ENCODE assay signal across 27 cellular contexts in genomic region chr12:68884251-68884650, GRCh38. TPM values are rescaled to one million over a fixed set of nuclear protein-coding genes. Genes with fewer than 3 reads are reported as not detected.
DNase-seq lines count a peak whose midpoint lies in the region; ATAC-seq, FAIRE-seq and TF ChIP-seq lines count a peak whose summit lies in the region.
"Had no signal": no experiment of that assay in that cellular context is flagged by ENCODE, and none has a peak within 500 bp of the region (broad histone marks: within the 10 kb centered on the region; RNA-seq: fewer than 3 reads in every experiment).

No MANE protein-coding gene starts in this region.

- H3K27ac ChIP-seq in HepG2 (ENCODE audit: extremely low read length, insufficient read depth, low read length) (no peak overlapping the region), right lobe of liver (no peak overlapping the region), VCaP (peak overlapping the region; percentile 66), mesenchymal stem cell (ENCODE audit: low read length, poor library complexity, severe bottlenecking) (no peak overlapping the region)

- peak; percentile 39; the same call in 1 of the 3 replicates for ATAC-seq in HepG2
- no peak for ATAC-seq in right lobe of liver
- ATAC-seq in effector memory CD8-positive, alpha-beta T cell (replicated peaks), result no peak
- ATAC-seq: GM12878, K562, SK-N-SH treated with all-trans-retinoic acid at 6 μM for 48 hours had no signal

- TF ChIP-seq EP300 in HepG2 (IDR thresholded peaks at IDR 0.05; ENCODE audit: low read depth in 2 of 2, low read length in 2 of 2) (no peak), HepG2 (CRISPR knock-in tag; IDR thresholded peaks at IDR 0.05; ENCODE audit: borderline replicate concordance) (no peak)

- no peak overlapping the region for H2BK5ac ChIP-seq in mesenchymal stem cell (ENCODE audit: low read depth, low read length, poor library complexity, severe bottlenecking)

- H3K14ac ChIP-seq in mesenchymal stem cell (ENCODE audit: low read length in 2 of 2), result no peak overlapping the region

- H3K4me3 Mint-ChIP-seq in effector memory CD8-positive, alpha-beta T cell, result no peak overlapping the region
- H3K4me3 Mint-ChIP-seq: CD4-positive, alpha-beta T cell had no signal

- no peak overlapping the region for H2BK15ac ChIP-seq in mesenchymal stem cell (ENCODE audit: low read depth, poor library complexity, severe bottlenecking)

- WGBS in HepG2 (ENCODE audit: low lambda C conversion rate), result 64% methylated on average over 5 of the region's 5 CpGs
- 71% methylated on average over 3 of the region's 5 CpGs for WGBS in right lobe of liver (ENCODE audit: insufficient coverage, low coverage, low lambda C conversion rate, missing lambda C conversion rate)
- 96% methylated on average over 5 of the region's 5 CpGs for WGBS in mesenchymal stem cell

- H3K79me2 ChIP-seq in HepG2 (ENCODE audit: insufficient read depth, low read length), result no peaks in the 10 kb centered on the region

- peak overlapping the region; percentile 19 for H2BK120ac ChIP-seq in mesenchymal stem cell (ENCODE audit: low read depth, low read length)

- H3K9me3 ChIP-seq in HepG2 (ENCODE audit: low read length) (no peaks in the 10 kb centered on the region), right lobe of liver (no peaks in the 10 kb centered on the region), mesenchymal stem cell (ENCODE audit: control insufficient read depth, low read length) (no peaks in the 10 kb centered on the region)

- H4K20me1 ChIP-seq in HepG2 (ENCODE audit: insufficient read depth, low read length), result no peaks in the 10 kb centered on the region

- in situ Hi-C loops in HepG2 (cut with HindIII; ENCODE audit: extremely low pct_ligation_motif_present, low pct_unique_long_range_greater_than_20kb), result no loop called here

- H2AFZ ChIP-seq in HepG2 (ENCODE audit: low read length) (no peak overlapping the region), mesenchymal stem cell (ENCODE audit: low read depth, low read length) (no peak overlapping the region)

- H3K36me3 Mint-ChIP-seq in effector memory CD8-positive, alpha-beta T cell (ENCODE audit: insufficient read depth), result no peaks in the 10 kb centered on the region

- H3K27me3 ChIP-seq in HepG2 (ENCODE audit: control insufficient read depth in 1 of 2, insufficient read depth in 2 of 2, low read length in 2 of 2) (no peaks in the 10 kb centered on the region), right lobe of liver (no peaks in the 10 kb centered on the region), mesenchymal stem cell (ENCODE audit: control insufficient read depth in 1 of 2, insufficient read depth in 1 of 2, low read length in 2 of 2) (no peaks in the 10 kb centered on the region)
- H3K27me3 ChIP-seq: BLaER1 treated with 17β-estradiol and CSF1 and Interleukin-3, amounts not matched to agents 10 nM and 100 nM had no signal

- intact Hi-C loops in HepG2 (cut with micrococcal nuclease; ENCODE audit: unreplicated experiment) (no loop called here), right lobe of liver (cut with DNase I) (no loop called here)

- no peak overlapping the region for H3K4me3 ChIP-seq in HepG2 (replicated peaks in 1 of 3; ENCODE audit: insufficient read depth in 1 of 3, low read depth in 2 of 3, low read length in 3 of 3)
- no peak overlapping the region for H3K4me3 ChIP-seq in right lobe of liver
- no peak overlapping the region for H3K4me3 ChIP-seq in mesenchymal stem cell (ENCODE audit: insufficient read depth in 1 of 2, low read depth in 1 of 2, low read length in 2 of 2)
- H3K4me3 ChIP-seq: BLaER1 treated with 17β-estradiol and CSF1 and Interleukin-3, amounts not matched to agents 10 nM and 100 nM; GM12878; K562 had no signal

- peaks cover 8 to 31% of the 10 kb centered on the region in 2 donors for H3K27me3 Mint-ChIP-seq in effector memory CD8-positive, alpha-beta T cell
- H3K27me3 Mint-ChIP-seq: CD4-positive, alpha-beta T cell had no signal

- no peaks in the 10 kb centered on the region for H3K4me1 Mint-ChIP-seq in effector memory CD8-positive, alpha-beta T cell (ENCODE audit: low read depth in 2 of 2)

- H3K4me1 ChIP-seq in HepG2 (ENCODE audit: insufficient read depth, low read length) (peaks cover 6% of the 10 kb centered on the region), right lobe of liver (peaks cover 0 to 4% (median 0%) of the 10 kb centered on the region in 4 donors), mesenchymal stem cell (ENCODE audit: control insufficient read depth, insufficient read depth, low read depth, low read length) (no peaks in the 10 kb centered on the region)

- no peak overlapping the region for H4K91ac ChIP-seq in mesenchymal stem cell (ENCODE audit: low read length)

- TF ChIP-seq POLR2A in HepG2 (IDR thresholded peaks at IDR 0.05; ENCODE audit: insufficient read depth in 1 of 2, low read depth in 2 of 2, low read length in 2 of 2), result no peak
- no peak for TF ChIP-seq POLR2A in right lobe of liver (IDR thresholded peaks at IDR 0.05)

- H3K4me2 ChIP-seq in HepG2 (ENCODE audit: low read depth, low read length), result no peak overlapping the region
- H3K4me2 ChIP-seq in mesenchymal stem cell (ENCODE audit: low read length, poor library complexity, severe bottlenecking), result no peak overlapping the region

- H3K23ac ChIP-seq in mesenchymal stem cell (ENCODE audit: low read length in 2 of 2), result no peak overlapping the region

- TF ChIP-seq CTCF in HepG2 (CRISPR knock-in tag; IDR thresholded peaks at IDR 0.05) (no peak), right lobe of liver (IDR thresholded peaks at IDR 0.05) (no peak), VCaP (conservative IDR thresholded peaks at IDR 0.05) (no peak)

- no peak for FAIRE-seq in HepG2 (lab: Jason Lieb, UNC)
- FAIRE-seq: GM12878, K562, RCC 7860 had no signal

- no peak for DNase-seq in HepG2 (ENCODE audit: low spot score)
- no peak for DNase-seq in right lobe of liver
- DNase-seq in mesenchymal stem cell, result no peak
- DNase-seq in amygdala (lab: John Stamatoyannopoulos, UW), result no peak
- DNase-seq in activated T-cell treated with anti-CD3 and anti-CD28 coated beads for 4 hours, result no peak
- no peak for DNase-seq in NCI-H2107 treated with DMSO at 0.1 percent for 48 hours (lab: John Stamatoyannopoulos, UW; ENCODE audit: unreplicated experiment)
- DNase-seq in effector memory CD8-positive, alpha-beta T cell, result no peak
- DNase-seq: CD4-positive, alpha-beta T cell; COR-L47; EL; GDM1; GOT3; HCEC 1CT; Kasumi-1; NCI-H2029; NCI-H226; NCI-H510A; NCI-H69; OCI-M1 had no signal

- H3K9me3 Mint-ChIP-seq in effector memory CD8-positive, alpha-beta T cell, result peaks cover 0 to 3% of the 10 kb centered on the region in 2 donors

- CTCF ChIA-PET in HepG2 (lab: Yijun Ruan, JAX; ENCODE audit: low intra/inter-chr PET ratio, low total read pairs), result no interaction called here

- H4K8ac ChIP-seq in mesenchymal stem cell (ENCODE audit: low read length), result no peak overlapping the region

- no peaks in the 10 kb centered on the region for H3K79me1 ChIP-seq in mesenchymal stem cell (replicated peaks; ENCODE audit: low read length, poor library complexity, severe bottlenecking)

- H2AK5ac ChIP-seq in mesenchymal stem cell (ENCODE audit: low read length, severe bottlenecking), result no peak overlapping the region

- no peak overlapping the region for H2BK12ac ChIP-seq in mesenchymal stem cell (ENCODE audit: low read length in 2 of 2)

- H3K18ac ChIP-seq in mesenchymal stem cell (ENCODE audit: low read depth in 1 of 2, low read length in 2 of 2), result no peak overlapping the region

- no peak overlapping the region for H3K27ac Mint-ChIP-seq in effector memory CD8-positive, alpha-beta T cell
- H3K27ac Mint-ChIP-seq: CD4-positive, alpha-beta T cell had no signal

- POLR2A ChIA-PET in HepG2 (lab: Yijun Ruan, JAX), result no interaction called here

- H3K9ac ChIP-seq in HepG2 (ENCODE audit: insufficient read depth, low read depth, low read length) (no peak overlapping the region), mesenchymal stem cell (ENCODE audit: low read length) (no peak overlapping the region)
- H3K9ac ChIP-seq: BLaER1 treated with 17β-estradiol and CSF1 and Interleukin-3, amounts not matched to agents 10 nM and 100 nM had no signal

- no peak overlapping the region for H3K4ac ChIP-seq in mesenchymal stem cell (ENCODE audit: low read depth in 1 of 2, low read length in 2 of 2)

- BruUV-seq in HepG2 (replicated peaks; lab: Mats Ljungman, UMichigan), result no TSS peak

- no peak for TF ChIP-seq RAD21 in HepG2 (CRISPR knock-in tag; IDR thresholded peaks at IDR 0.05)

- H3K36me3 ChIP-seq in HepG2 (replicated peaks in 1 of 2; ENCODE audit: control insufficient read depth in 1 of 2, insufficient read depth in 2 of 2, low read length in 2 of 2), result no peaks in the 10 kb centered on the region
- peaks cover 0 to 5% (median 0%) of the 10 kb centered on the region in 4 donors for H3K36me3 ChIP-seq in right lobe of liver
- no peaks in the 10 kb centered on the region for H3K36me3 ChIP-seq in mesenchymal stem cell (ENCODE audit: control insufficient read depth in 1 of 2, insufficient read depth in 2 of 2, low read depth in 1 of 2, low read length in 2 of 2)

TF ChIP-seq in HepG2, 621 proteins besides CTCF, POLR2A, EP300 and RAD21 (continues in another document):
- TF ChIP-seq ETV6 (CRISPR knock-in tag; conservative IDR thresholded peaks at IDR 0.05), result no peak

RNA-seq across cellular contexts. Expression of gene CPM, which starts 48.7 kb away (rescaled TPM):
- not detected in 2 replicates for total RNA-seq in HepG2 (2016; rRNA removed; fragmentation: Illumina TruSeq; extraction: Trizol)
- not detected in 2 replicates for total RNA-seq in HepG2 (2016; cell fraction: cytosol; rRNA removed; fragmentation: Illumina TruSeq; extraction: Trizol; ENCODE audit: low read depth)
- not detected in 2 replicates for total RNA-seq in HepG2 (2016; cell fraction: insoluble cytoplasmic fraction; rRNA removed; fragmentation: Illumina TruSeq; extraction: Trizol)
- not detected in 2 replicates for total RNA-seq in HepG2 (2016; cell fraction: membrane; rRNA removed; fragmentation: Illumina TruSeq; extraction: Trizol)
- not detected in 2 replicates for total RNA-seq in HepG2 (2016; cell fraction: nucleus; rRNA removed; fragmentation: Illumina TruSeq; extraction: Trizol)
- 0.13 TPM in 1 of 2 replicates, not detected in the other for polyA plus RNA-seq in HepG2 (2011; rRNA removed)
- polyA plus RNA-seq in HepG2 (2011; cell fraction: cytosol; rRNA removed), result 0.05 TPM in 2 replicates
- 0.02 TPM in 1 of 2 replicates, not detected in the other for polyA plus RNA-seq in HepG2 (2011; cell fraction: nucleus; rRNA removed)
- polyA plus RNA-seq in HepG2 (2012), result 0.15 and 0.16 TPM in 2 replicates
- polyA plus RNA-seq in HepG2 (2016; cell fraction: cytosol; fragmentation: Illumina TruSeq; extraction: Trizol; ENCODE audit: low read depth), result not detected in 2 replicates
- polyA plus RNA-seq in HepG2 (2016; cell fraction: insoluble cytoplasmic fraction; fragmentation: Illumina TruSeq; extraction: Trizol; ENCODE audit: low read depth), result not detected in 2 replicates
- not detected in 2 replicates for polyA plus RNA-seq in HepG2 (2016; cell fraction: membrane; fragmentation: Illumina TruSeq; extraction: Trizol; ENCODE audit: low read depth)
- polyA plus RNA-seq in HepG2 (2016; cell fraction: nucleus; fragmentation: Illumina TruSeq; extraction: Trizol; ENCODE audit: insufficient read depth, low read depth), result not detected in 2 replicates
- polyA minus RNA-seq in HepG2 (2011; rRNA and poly(A)+ RNA removed; ENCODE audit: low replicate concordance), result 0.76 and 42.1 TPM in 2 replicates
- polyA minus RNA-seq in HepG2 (2011; cell fraction: cytosol; rRNA and poly(A)+ RNA removed), result 0.18 and 1.4 TPM in 2 replicates
- polyA minus RNA-seq in HepG2 (2011; cell fraction: nucleus; rRNA and poly(A)+ RNA removed), result under 0.01 and 0.13 TPM in 2 replicates
- 10 to 100 TPM; 34.6 to 91.6 (median 50.0) TPM for total RNA-seq in right lobe of liver
- 0.22 TPM for polyA plus RNA-seq in mesenchymal stem cell (2013, experiment 1 of 2)
- 0.26 TPM for polyA plus RNA-seq in mesenchymal stem cell (2013, experiment 2 of 2)
- total RNA-seq: A172, HT1080 had no signal
- polyA plus RNA-seq: K562 had no signal

Comparison
In these comparisons a context has a peak if more than half of its experiments do, and no peak if none do; other contexts are left out.
1. RNA of gene CPM, which starts 48.7 kb away (total RNA-seq): 34.6 to 91.6 TPM in right lobe of liver; not detected in HepG2; every median in the first group is over 10 times any median in the second.